8 cellular contexts compared by ENCODE assay signal in genomic region chr4:76733380-76733779, GRCh38.
DNase-seq lines count a peak whose midpoint lies in the region; ATAC-seq, FAIRE-seq and TF ChIP-seq lines count a peak whose summit lies in the region.
"Had no signal": no experiment of that assay in that cellular context is flagged by ENCODE, and none has a peak within 500 bp of the region (broad histone marks: within the 10 kb centered on the region; RNA-seq: fewer than 3 reads in every experiment).

No MANE protein-coding gene starts in this region.

- intact Hi-C loops in pancreas (cut with DNase I): no loop called here
- intact Hi-C loops in tibial artery (cut with DNase I; ENCODE audit: low total_unique reads): no loop called here

- H3K9me3 ChIP-seq in pancreas: no peaks in the 10 kb centered on the region
- H3K9me3 ChIP-seq in tibial artery: no peaks in the 10 kb centered on the region

- in situ Hi-C loops in brain microvascular endothelial cell (cut with HindIII; ENCODE audit: low pct_ligation_motif_present, low sequenced_read_pairs): no loop called here

- H3K4me3 ChIP-seq in brain microvascular endothelial cell (ENCODE audit: low read depth, low read length) (no peak overlapping the region), pancreas (no peak overlapping the region), tibial artery (no peak overlapping the region)

- 52 to 69% methylated on average over 2 of the region's 2 CpGs for WGBS in pancreas, 2 donors

- H3K4me1 ChIP-seq in pancreas (peaks cover 0 to 8% (median 0%) of the 10 kb centered on the region in 3 donors), tibial artery (peaks cover 0 to 61% (median 30%) of the 10 kb centered on the region in 4 donors)

- H3K36me3 ChIP-seq in brain microvascular endothelial cell (replicated peaks) (no peaks in the 10 kb centered on the region), pancreas (peaks cover 0 to 4% (median 0%) of the 10 kb centered on the region in 3 donors), tibial artery (peaks cover 0 to 13% (median 0%) of the 10 kb centered on the region in 3 donors)

- DNase-seq in NCI-H1930 (lab: John Stamatoyannopoulos, UW): peak; percentile 6 to 15
- DNase-seq in brain microvascular endothelial cell: no peak
- peak in 3 of 6 donors; percentile 52 to 73 (median 63) for DNase-seq in pancreas
- no peak for DNase-seq in stimulated activated CD4-positive, alpha-beta T cell treated with anti-CD3 and anti-CD28 coated beads, Interleukin-4, amount 100 ng/mL, for 1 hour
- DNase-seq in tibial artery: no peak
- DNase-seq: amygdala had no signal

- H3K27me3 ChIP-seq in brain microvascular endothelial cell (replicated peaks) (no peaks in the 10 kb centered on the region), pancreas (no peaks in the 10 kb centered on the region), tibial artery (no peaks in the 10 kb centered on the region)

- FAIRE-seq in pancreas (lab: Jason Lieb, UNC): no peak

- ATAC-seq in GM19351 (IDR thresholded peaks at IDR 0.05; ENCODE audit: unreplicated experiment) (peak; percentile 39), pancreas (peak in 3 of 4 donors; percentile 49 to 94 (median 63)), HG03439 (IDR thresholded peaks at IDR 0.05; ENCODE audit: unreplicated experiment) (no peak)

- TF ChIP-seq CTCF in brain microvascular endothelial cell (IDR thresholded peaks at IDR 0.05; ENCODE audit: low read depth, low read length, missing control alignments): peak; percentile 23
- peak in 1 of 4 donors; percentile 17 for TF ChIP-seq CTCF in pancreas (IDR thresholded peaks at IDR 0.05)
- TF ChIP-seq CTCF in tibial artery (IDR thresholded peaks at IDR 0.05): no peak

- H3K27ac ChIP-seq in brain microvascular endothelial cell: no peak overlapping the region
- H3K27ac ChIP-seq in pancreas: no peak overlapping the region
- peak overlapping the region in 1 of 2 donors; percentile 1 for H3K27ac ChIP-seq in tibial artery

Comparison
In these comparisons a context has a peak if more than half of its experiments do, and no peak if none do; other contexts are left out.
1. DNase-seq: peak in NCI-H1930 (2 of 2); none in brain microvascular endothelial cell (single experiment), stimulated activated CD4-positive, alpha-beta T cell treated with anti-CD3 and anti-CD28 coated beads, Interleukin-4, amount 100 ng/mL, for 1 hour (single experiment) and tibial artery (0 of 2).